Comparison of ENCODE assay signal across 8 cellular contexts in genomic region chr13:91375119-91375729, GRCh38. TPM values are rescaled to one million over a fixed set of nuclear protein-coding genes. Genes with fewer than 3 reads are reported as not detected.
DNase-seq lines count a peak whose midpoint lies in the region; ATAC-seq and TF ChIP-seq lines count a peak whose summit lies in the region.

No MANE protein-coding gene starts in this region.

- H3K4me2 ChIP-seq in mesenchymal stem cell (ENCODE audit: low read length, poor library complexity, severe bottlenecking) = no peak overlapping the region

- no peaks in the 10 kb centered on the region for H3K9me3 Mint-ChIP-seq in activated CD4-positive, alpha-beta T cell treated with anti-CD3 and anti-CD28 coated beads for 36 hours (ENCODE audit: low read depth)
- H3K9me3 Mint-ChIP-seq in activated B cell treated with CpG ODN at 0.5 μM for 24 hours = peaks cover 2% of the 10 kb centered on the region

- H2BK12ac ChIP-seq in mesenchymal stem cell (ENCODE audit: low read length in 2 of 2) = no peak overlapping the region

- H2BK120ac ChIP-seq in mesenchymal stem cell (ENCODE audit: low read depth, low read length) = no peak overlapping the region

- no peaks in the 10 kb centered on the region for H3K36me3 Mint-ChIP-seq in activated CD4-positive, alpha-beta T cell treated with anti-CD3 and anti-CD28 coated beads for 36 hours (ENCODE audit: low read depth)
- H3K36me3 Mint-ChIP-seq in activated B cell treated with CpG ODN at 0.5 μM for 24 hours (ENCODE audit: low read depth) = no peaks in the 10 kb centered on the region

- H3K9me3 ChIP-seq in mesenchymal stem cell (ENCODE audit: control insufficient read depth, low read length) = no peaks in the 10 kb centered on the region

- no peak overlapping the region for H3K4ac ChIP-seq in mesenchymal stem cell (ENCODE audit: low read depth in 1 of 2, low read length in 2 of 2)

- no peak overlapping the region for H3K27ac ChIP-seq in mesenchymal stem cell (ENCODE audit: low read length, poor library complexity, severe bottlenecking)

- peak; percentile 41 for TF ChIP-seq CTCF in activated B cell treated with CpG ODN at 0.5 μM for 24 hours (IDR thresholded peaks at IDR 0.05)

- POLR2A ChIA-PET in activated CD4-positive, alpha-beta T cell treated with anti-CD3 and anti-CD28 coated beads for 36 hours (lab: Charles Lee) = interaction anchor here (0.7 kb wide), 1 partner anchor 16 kb away, joined by 5 read pairs; no protein-coding TSS in a partner anchor
- POLR2A ChIA-PET in activated B cell treated with CpG ODN at 0.5 μM for 24 hours (lab: Charles Lee) = no interaction called here

- H3K27me3 Mint-ChIP-seq in activated CD4-positive, alpha-beta T cell treated with anti-CD3 and anti-CD28 coated beads for 36 hours = peaks cover 6% of the 10 kb centered on the region
- H3K27me3 Mint-ChIP-seq in activated B cell treated with CpG ODN at 0.5 μM for 24 hours = no peaks in the 10 kb centered on the region

- H2BK15ac ChIP-seq in mesenchymal stem cell (ENCODE audit: low read depth, poor library complexity, severe bottlenecking) = no peak overlapping the region

- H2AFZ ChIP-seq in mesenchymal stem cell (ENCODE audit: low read depth, low read length) = no peak overlapping the region

- H3K4me1 Mint-ChIP-seq in activated CD4-positive, alpha-beta T cell treated with anti-CD3 and anti-CD28 coated beads for 36 hours = peaks cover 17% of the 10 kb centered on the region
- H3K4me1 Mint-ChIP-seq in activated B cell treated with CpG ODN at 0.5 μM for 24 hours = peaks cover 5% of the 10 kb centered on the region

- whole genome bisulfite sequencing in mesenchymal stem cell = 95% methylated on average over 3 of the region's 4 CpGs

- peak; percentile 38 for DNase-seq in activated CD4-positive, alpha-beta T cell treated with anti-CD3 and anti-CD28 coated beads for 36 hours
- DNase-seq in activated CD4-positive, alpha-beta T cell treated with anti-CD3 and anti-CD28 coated beads for 1 hour = no peak
- DNase-seq in activated B cell treated with CpG ODN at 0.5 μM for 24 hours = no peak
- DNase-seq in mesenchymal stem cell = peak; percentile 18
- DNase-seq in NCI-H2029 (lab: John Stamatoyannopoulos, UW) = no peak
- DNase-seq in stimulated activated CD4-positive, alpha-beta T cell treated with anti-CD3 and anti-CD28 coated beads, Interleukin-2, amount 100 ng/mL, for 48 hours = no peak

- H3K23ac ChIP-seq in mesenchymal stem cell (ENCODE audit: low read length in 2 of 2) = no peak overlapping the region

- no peak overlapping the region for H3K4me3 ChIP-seq in mesenchymal stem cell (ENCODE audit: insufficient read depth in 1 of 2, low read depth in 1 of 2, low read length in 2 of 2)

- CTCF ChIA-PET in activated CD4-positive, alpha-beta T cell treated with anti-CD3 and anti-CD28 coated beads for 36 hours (lab: Charles Lee) = interaction anchor here (1.0 to 1.6 kb wide), 4 partner anchors 17 to 348 kb away, joined by 3 to 4 read pairs (median 4); no protein-coding TSS in a partner anchor
- CTCF ChIA-PET in activated B cell treated with CpG ODN at 0.5 μM for 24 hours (lab: Charles Lee) = interaction anchor here (2.2 to 2.7 kb wide), 2 partner anchors 31 to 62 kb away, joined by 5 to 11 read pairs; no protein-coding TSS in a partner anchor

- no peaks in the 10 kb centered on the region for H3K27me3 ChIP-seq in mesenchymal stem cell (ENCODE audit: control insufficient read depth in 1 of 2, insufficient read depth in 1 of 2, low read length in 2 of 2)

- no peak overlapping the region for H4K91ac ChIP-seq in mesenchymal stem cell (ENCODE audit: low read length)

- no peaks in the 10 kb centered on the region for H3K36me3 ChIP-seq in mesenchymal stem cell (ENCODE audit: control insufficient read depth in 1 of 2, insufficient read depth in 2 of 2, low read depth in 1 of 2, low read length in 2 of 2)

- no peak overlapping the region for H3K27ac Mint-ChIP-seq in activated CD4-positive, alpha-beta T cell treated with anti-CD3 and anti-CD28 coated beads for 36 hours
- H3K27ac Mint-ChIP-seq in activated B cell treated with CpG ODN at 0.5 μM for 24 hours = no peak overlapping the region

- no peak overlapping the region for H2AK5ac ChIP-seq in mesenchymal stem cell (ENCODE audit: low read length, severe bottlenecking)

- no peaks in the 10 kb centered on the region for H3K79me1 ChIP-seq in mesenchymal stem cell (replicated peaks; ENCODE audit: low read length, poor library complexity, severe bottlenecking)

- H4K8ac ChIP-seq in mesenchymal stem cell (ENCODE audit: low read length) = no peak overlapping the region

- H3K18ac ChIP-seq in mesenchymal stem cell (ENCODE audit: low read depth in 1 of 2, low read length in 2 of 2) = no peak overlapping the region

- no peak overlapping the region for H3K4me3 Mint-ChIP-seq in activated CD4-positive, alpha-beta T cell treated with anti-CD3 and anti-CD28 coated beads for 36 hours
- H3K4me3 Mint-ChIP-seq in activated B cell treated with CpG ODN at 0.5 μM for 24 hours = no peak overlapping the region

- no peak overlapping the region for H2BK5ac ChIP-seq in mesenchymal stem cell (ENCODE audit: low read depth, low read length, poor library complexity, severe bottlenecking)

- no peak overlapping the region for H3K14ac ChIP-seq in mesenchymal stem cell (ENCODE audit: low read length in 2 of 2)

- H3K9ac ChIP-seq in mesenchymal stem cell (ENCODE audit: low read length) = no peak overlapping the region

- no peaks in the 10 kb centered on the region for H3K4me1 ChIP-seq in mesenchymal stem cell (ENCODE audit: control insufficient read depth, insufficient read depth, low read depth, low read length)

- ATAC-seq in activated CD4-positive, alpha-beta T cell treated with anti-CD3 and anti-CD28 coated beads for 36 hours = peak; percentile 93
- ATAC-seq in GM21447 (IDR thresholded peaks at IDR 0.05; ENCODE audit: unreplicated experiment) (peak; percentile 99), HG03521 (IDR thresholded peaks at IDR 0.05; ENCODE audit: unreplicated experiment) (peak; percentile 97), activated B cell treated with CpG ODN at 0.5 μM for 24 hours (ENCODE audit: low read depth) (peak; percentile 83)

- intact Hi-C loops in activated CD4-positive, alpha-beta T cell treated with anti-CD3 and anti-CD28 coated beads for 36 hours (cut with DNase I, micrococcal nuclease) = loop anchor here (2.0 to 10.0 kb wide), 3 partner anchors 200 to 348 kb away; no protein-coding TSS in a partner anchor
- intact Hi-C loops in activated B cell treated with CpG ODN at 0.5 μM for 24 hours (cut with micrococcal nuclease) = loop anchor here (1.0 to 5.0 kb wide), 4 partner anchors 31 to 347 kb away; no protein-coding TSS in a partner anchor

RNA-seq across cellular contexts. Expression of gene GPC5, which starts 23.2 kb away (rescaled TPM):
- under 1 TPM; 0.63 to 0.66 TPM for total RNA-seq in activated CD4-positive, alpha-beta T cell treated with anti-CD3 and anti-CD28 coated beads for 36 hours
- total RNA-seq in activated B cell treated with CpG ODN at 0.5 μM for 24 hours = 0.24 and 0.46 TPM in 2 replicates
- polyA plus RNA-seq in mesenchymal stem cell (2013, experiment 1 of 2) = 0.40 TPM
- polyA plus RNA-seq in mesenchymal stem cell (2013, experiment 2 of 2) = 0.40 TPM

RNA-seq across cellular contexts. Expression of gene MIR17HG, which starts 27.7 kb away (rescaled TPM):
- 10 to 100 TPM; 13.8 to 26.7 TPM for total RNA-seq in activated CD4-positive, alpha-beta T cell treated with anti-CD3 and anti-CD28 coated beads for 36 hours
- total RNA-seq in activated B cell treated with CpG ODN at 0.5 μM for 24 hours = 23.5 and 27.0 TPM in 2 replicates
- polyA plus RNA-seq in mesenchymal stem cell (2013, experiment 1 of 2) = 0.10 TPM
- polyA plus RNA-seq in mesenchymal stem cell (2013, experiment 2 of 2) = 0.12 TPM

Comparison
In these comparisons a context has a peak if more than half of its experiments do, and no peak if none do; other contexts are left out.
1. DNase-seq: peak in activated CD4-positive, alpha-beta T cell treated with anti-CD3 and anti-CD28 coated beads for 36 hours (single experiment) and mesenchymal stem cell (single experiment); none in activated CD4-positive, alpha-beta T cell treated with anti-CD3 and anti-CD28 coated beads for 1 hour (single experiment), activated B cell treated with CpG ODN at 0.5 μM for 24 hours (single experiment), NCI-H2029 (single experiment) and stimulated activated CD4-positive, alpha-beta T cell treated with anti-CD3 and anti-CD28 coated beads, Interleukin-2, amount 100 ng/mL, for 48 hours (0 of 2).
2. Peak in every context shown above with its lines, with median percentiles within 50 percentile points of each other: ATAC-seq.